In the genomic region with DNA sequence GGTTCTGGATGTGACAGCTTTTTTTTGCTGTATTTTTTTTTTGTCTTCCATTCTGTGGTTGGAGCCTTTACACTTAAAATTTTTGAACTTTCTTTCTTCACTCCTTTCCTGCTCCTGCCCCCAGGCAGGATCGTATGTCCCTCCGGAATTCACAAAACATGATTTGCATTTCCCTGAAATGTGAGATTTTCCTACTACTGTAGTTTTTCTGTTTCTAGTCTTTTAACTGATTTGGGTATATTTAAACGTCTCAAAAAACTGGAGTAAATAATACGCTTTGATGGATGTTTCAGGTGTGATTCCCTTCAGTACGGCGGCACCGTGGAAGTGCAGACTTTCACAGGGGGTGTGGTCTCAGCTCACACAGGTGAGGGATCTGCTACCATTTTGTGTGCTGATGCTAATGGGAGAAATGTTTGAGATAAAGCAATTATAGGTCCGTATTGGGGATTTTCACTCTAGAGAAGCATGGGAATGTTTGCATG, we compare ENCODE assay signal across 8 cellular contexts. TPM values are rescaled to one million over a fixed set of nuclear protein-coding genes. Genes with fewer than 3 reads are reported as not detected.
DNase-seq lines count a peak whose midpoint lies in the region; ATAC-seq, FAIRE-seq and TF ChIP-seq lines count a peak whose summit lies in the region.

No MANE protein-coding gene starts in this region.

- H3K9me3 Mint-ChIP-seq in activated T-cell treated with anti-CD3 and anti-CD28 coated beads, Interleukin-2, amount 50 U/mL, for 4 hours: no peaks in the 10 kb centered on the region
- no peaks in the 10 kb centered on the region for H3K9me3 Mint-ChIP-seq in astrocyte (ENCODE audit: unreplicated experiment)

- DNase-seq in activated T-cell treated with anti-CD3 and anti-CD28 coated beads, Interleukin-2, amount 50 U/mL, for 4 hours: no peak
- no peak for DNase-seq in activated T-cell treated with anti-CD3 and anti-CD28 coated beads for 4 hours
- DNase-seq in astrocyte (ENCODE audit: low read depth): no peak
- no peak for DNase-seq in HepG2 (ENCODE audit: low spot score)
- no peak for DNase-seq in thyroid gland
- no peak for DNase-seq in cerebellar nuclear complex (lab: John Stamatoyannopoulos, UW)
- DNase-seq in D341Med (ENCODE audit: low spot score): no peak

- peaks cover 27% of the 10 kb centered on the region for H3K4me1 Mint-ChIP-seq in activated T-cell treated with anti-CD3 and anti-CD28 coated beads, Interleukin-2, amount 50 U/mL, for 4 hours (ENCODE audit: low read depth)
- peaks cover 14% of the 10 kb centered on the region for H3K4me1 Mint-ChIP-seq in astrocyte (ENCODE audit: low read depth, unreplicated experiment)

- no peaks in the 10 kb centered on the region for H3K27me3 ChIP-seq in astrocyte (ENCODE audit: insufficient read depth, low read length)
- H3K27me3 ChIP-seq in HepG2 (ENCODE audit: control insufficient read depth in 1 of 2, insufficient read depth in 2 of 2, low read length in 2 of 2): no peaks in the 10 kb centered on the region
- H3K27me3 ChIP-seq in thyroid gland: no peaks in the 10 kb centered on the region

- TF ChIP-seq POLR2A in HepG2 (IDR thresholded peaks at IDR 0.05; ENCODE audit: insufficient read depth in 1 of 2, low read depth in 2 of 2, low read length in 2 of 2): no peak
- no peak for TF ChIP-seq POLR2A in thyroid gland (IDR thresholded peaks at IDR 0.05)

- POLR2A ChIA-PET in HepG2 (lab: Yijun Ruan, JAX): interaction anchor here (0.8 to 1.6 kb wide), 4 partner anchors 41 to 197 kb away, joined by 3 to 10 read pairs (median 5); a partner anchor contains a TSS

- no peak overlapping the region for H2AFZ ChIP-seq in astrocyte (ENCODE audit: low read depth, low read length)
- H2AFZ ChIP-seq in HepG2 (ENCODE audit: low read length): no peak overlapping the region

- intact Hi-C loops in HepG2 (cut with micrococcal nuclease; ENCODE audit: unreplicated experiment) (loop anchor here (5.0 to 10.0 kb wide), 3 partner anchors 48 to 225 kb away; a partner anchor contains a TSS), thyroid gland (cut with DNase I) (loop anchor here (5.0 kb wide), 2 partner anchors 37 to 117 kb away; no protein-coding TSS in a partner anchor)

- 17% methylated on average over 8 of the region's 8 CpGs for WGBS in HepG2 (ENCODE audit: low lambda C conversion rate)
- WGBS in thyroid gland, 2 donors: 45 to 56% methylated on average over 8 of the region's 8 CpGs

- H3K36me3 ChIP-seq in astrocyte (ENCODE audit: insufficient read depth, low read length): peaks cover 24% of the 10 kb centered on the region
- H3K36me3 ChIP-seq in HepG2 (replicated peaks in 1 of 2; ENCODE audit: control insufficient read depth in 1 of 2, insufficient read depth in 2 of 2, low read length in 2 of 2): peaks cover 15 to 44% of the 10 kb centered on the region in 2 experiments
- H3K36me3 ChIP-seq in thyroid gland: peaks cover 29 to 41% of the 10 kb centered on the region in 2 donors

- peak overlapping the region; percentile 93 for H3K4me3 Mint-ChIP-seq in activated T-cell treated with anti-CD3 and anti-CD28 coated beads, Interleukin-2, amount 50 U/mL, for 4 hours
- H3K4me3 Mint-ChIP-seq in astrocyte (ENCODE audit: unreplicated experiment): peak overlapping the region; percentile 98

- H3K9me3 ChIP-seq in astrocyte (ENCODE audit: insufficient read depth, low read depth, low read length) (no peaks in the 10 kb centered on the region), HepG2 (ENCODE audit: low read length) (no peaks in the 10 kb centered on the region), thyroid gland (no peaks in the 10 kb centered on the region)

- no peak for TF ChIP-seq RAD21 in HepG2 (CRISPR knock-in tag; IDR thresholded peaks at IDR 0.05)

- TF ChIP-seq CTCF in astrocyte (IDR thresholded peaks at IDR 0.05; ENCODE audit: insufficient read depth, low read depth, low read length) (no peak), HepG2 (CRISPR knock-in tag; IDR thresholded peaks at IDR 0.05) (no peak), thyroid gland (IDR thresholded peaks at IDR 0.05) (no peak)

- peak overlapping the region; percentile 99 for H3K27ac Mint-ChIP-seq in astrocyte (ENCODE audit: unreplicated experiment)

- TF ChIP-seq EP300 in HepG2 (IDR thresholded peaks at IDR 0.05; ENCODE audit: low read depth in 2 of 2, low read length in 2 of 2) (no peak), HepG2 (CRISPR knock-in tag; IDR thresholded peaks at IDR 0.05; ENCODE audit: borderline replicate concordance) (no peak)

- peak overlapping the region; percentile 94 for H3K4me2 ChIP-seq in astrocyte (ENCODE audit: low read length)
- peak overlapping the region; percentile 92 for H3K4me2 ChIP-seq in HepG2 (ENCODE audit: low read depth, low read length)

- in situ Hi-C loops in HepG2 (cut with HindIII; ENCODE audit: extremely low pct_ligation_motif_present, low pct_unique_long_range_greater_than_20kb): no loop called here

- H3K9ac ChIP-seq in astrocyte (ENCODE audit: low read length): peak overlapping the region; percentile 98
- peak overlapping the region; percentile 99 for H3K9ac ChIP-seq in HepG2 (ENCODE audit: insufficient read depth, low read depth, low read length)

- H3K4me3 ChIP-seq in astrocyte (ENCODE audit: insufficient read depth, low read depth, low read length): peak overlapping the region; percentile 78
- H3K4me3 ChIP-seq in HepG2 (replicated peaks in 1 of 3; ENCODE audit: insufficient read depth in 1 of 3, low read depth in 2 of 3, low read length in 3 of 3): peak overlapping the region; percentile 75 to 96 (median 93)
- peak overlapping the region in 1 of 3 donors; percentile 100 for H3K4me3 ChIP-seq in thyroid gland (replicated peaks in 1 of 3)

- H3K4me1 ChIP-seq in astrocyte (ENCODE audit: insufficient read depth, low read length) (peaks cover 16% of the 10 kb centered on the region), HepG2 (ENCODE audit: insufficient read depth, low read length) (peaks cover 24% of the 10 kb centered on the region), thyroid gland (peaks cover 14 to 20% of the 10 kb centered on the region in 2 donors)

- H3K79me2 ChIP-seq in astrocyte (ENCODE audit: insufficient read depth, low read length) (peaks cover 48% of the 10 kb centered on the region), HepG2 (ENCODE audit: insufficient read depth, low read length) (peaks cover 31% of the 10 kb centered on the region)

- ATAC-seq in activated T-cell treated with anti-CD3 and anti-CD28 coated beads, Interleukin-2, amount 50 U/mL, for 4 hours: no peak
- ATAC-seq in HepG2 (no peak), HG03565 (IDR thresholded peaks at IDR 0.05; ENCODE audit: unreplicated experiment) (no peak)

- CTCF ChIA-PET in HepG2 (lab: Yijun Ruan, JAX; ENCODE audit: low intra/inter-chr PET ratio, low total read pairs): no interaction called here

- BruUV-seq in HepG2 (replicated peaks; lab: Mats Ljungman, UMichigan): no TSS peak

- H3K27me3 Mint-ChIP-seq in activated T-cell treated with anti-CD3 and anti-CD28 coated beads, Interleukin-2, amount 50 U/mL, for 4 hours (ENCODE audit: low read depth): no peaks in the 10 kb centered on the region
- no peaks in the 10 kb centered on the region for H3K27me3 Mint-ChIP-seq in astrocyte (ENCODE audit: low read depth, unreplicated experiment)

- no peak for FAIRE-seq in astrocyte (lab: Jason Lieb, UNC)
- FAIRE-seq in HepG2 (lab: Jason Lieb, UNC): no peak

- H3K27ac ChIP-seq in astrocyte (ENCODE audit: low read depth, low read length): peak overlapping the region; percentile 99
- H3K27ac ChIP-seq in HepG2 (ENCODE audit: extremely low read length, insufficient read depth, low read length): peak overlapping the region; percentile 99
- H3K27ac ChIP-seq in thyroid gland: peak overlapping the region in 2 of 3 donors; percentile 99

- H4K20me1 ChIP-seq in astrocyte (ENCODE audit: insufficient read depth, low read length): peaks cover 37% of the 10 kb centered on the region
- peaks cover 16% of the 10 kb centered on the region; the same call in 1 of the 2 replicates for H4K20me1 ChIP-seq in HepG2 (ENCODE audit: insufficient read depth, low read length)

- peaks cover 18% of the 10 kb centered on the region for H3K36me3 Mint-ChIP-seq in activated T-cell treated with anti-CD3 and anti-CD28 coated beads, Interleukin-2, amount 50 U/mL, for 4 hours (ENCODE audit: insufficient read depth)
- peaks cover 5% of the 10 kb centered on the region for H3K36me3 Mint-ChIP-seq in astrocyte (ENCODE audit: low read depth, unreplicated experiment)

RNA-seq across cellular contexts. Expression of a gene that starts 0.7 kb away (rescaled TPM):
- 100 to 1,000 TPM in 1 of 3 donors, 10 to 100 TPM in 2; 86.3 to 100 (median 96.5) TPM for total RNA-seq in activated T-cell treated with anti-CD3 and anti-CD28 coated beads, Interleukin-2, amount 50 U/mL, for 4 hours
- total RNA-seq in astrocyte (48.2 and 50.4 TPM in 2 replicates), HepG2 (2016; rRNA removed; fragmentation: Illumina TruSeq; extraction: Trizol) (9.0 and 27.8 TPM in 2 replicates), thyroid gland (10 to 100 TPM; 32.9 to 57.7 (median 50.7) TPM)
- total RNA-seq in HepG2 (2016; cell fraction: cytosol; rRNA removed; fragmentation: Illumina TruSeq; extraction: Trizol; ENCODE audit: low read depth): 13.8 and 14.2 TPM in 2 replicates
- total RNA-seq in HepG2 (2016; cell fraction: insoluble cytoplasmic fraction; rRNA removed; fragmentation: Illumina TruSeq; extraction: Trizol): 9.7 and 19.4 TPM in 2 replicates
- total RNA-seq in HepG2 (2016; cell fraction: membrane; rRNA removed; fragmentation: Illumina TruSeq; extraction: Trizol): 6.2 and 6.3 TPM in 2 replicates
- total RNA-seq in HepG2 (2016; cell fraction: nucleus; rRNA removed; fragmentation: Illumina TruSeq; extraction: Trizol): 19.4 and 23.7 TPM in 2 replicates
- polyA plus RNA-seq in HepG2 (2011; rRNA removed): 4.9 TPM in 2 replicates
- polyA plus RNA-seq in HepG2 (2011; cell fraction: cytosol; rRNA removed): 0.72 and 0.78 TPM in 2 replicates
- polyA plus RNA-seq in HepG2 (2011; cell fraction: nucleus; rRNA removed): 29.7 and 43.5 TPM in 2 replicates
- 14.4 and 16.2 TPM in 2 replicates for polyA plus RNA-seq in HepG2 (2012)
- polyA plus RNA-seq in HepG2 (2016; cell fraction: cytosol; fragmentation: Illumina TruSeq; extraction: Trizol; ENCODE audit: low read depth): 0.08 and 0.18 TPM in 2 replicates
- polyA plus RNA-seq in HepG2 (2016; cell fraction: insoluble cytoplasmic fraction; fragmentation: Illumina TruSeq; extraction: Trizol; ENCODE audit: low read depth): 4.1 and 8.0 TPM in 2 replicates
- polyA plus RNA-seq in HepG2 (2016; cell fraction: membrane; fragmentation: Illumina TruSeq; extraction: Trizol; ENCODE audit: low read depth): 0.25 and 0.49 TPM in 2 replicates
- 43.3 and 55.9 TPM in 2 replicates for polyA plus RNA-seq in HepG2 (2016; cell fraction: nucleus; fragmentation: Illumina TruSeq; extraction: Trizol; ENCODE audit: insufficient read depth, low read depth)
- polyA minus RNA-seq in HepG2 (2011; rRNA and poly(A)+ RNA removed; ENCODE audit: low replicate concordance): 32.0 and 40.1 TPM in 2 replicates
- 12.0 and 13.6 TPM in 2 replicates for polyA minus RNA-seq in HepG2 (2011; cell fraction: cytosol; rRNA and poly(A)+ RNA removed)
- polyA minus RNA-seq in HepG2 (2011; cell fraction: nucleus; rRNA and poly(A)+ RNA removed): 24.1 and 38.5 TPM in 2 replicates

RNA-seq across cellular contexts. Expression of a gene that starts 41.4 kb away (rescaled TPM):
- 100 to 1,000 TPM; 132 to 158 (median 137) TPM for total RNA-seq in activated T-cell treated with anti-CD3 and anti-CD28 coated beads, Interleukin-2, amount 50 U/mL, for 4 hours
- total RNA-seq in astrocyte (69.3 and 75.0 TPM in 2 replicates), HepG2 (2016; rRNA removed; fragmentation: Illumina TruSeq; extraction: Trizol) (10.1 and 16.2 TPM in 2 replicates), thyroid gland (10 to 100 TPM; 35.6 to 56.8 (median 42.1) TPM)
- 22.4 and 23.4 TPM in 2 replicates for total RNA-seq in HepG2 (2016; cell fraction: cytosol; rRNA removed; fragmentation: Illumina TruSeq; extraction: Trizol; ENCODE audit: low read depth)
- 7.9 and 15.3 TPM in 2 replicates for total RNA-seq in HepG2 (2016; cell fraction: insoluble cytoplasmic fraction; rRNA removed; fragmentation: Illumina TruSeq; extraction: Trizol)
- 18.4 and 19.8 TPM in 2 replicates for total RNA-seq in HepG2 (2016; cell fraction: membrane; rRNA removed; fragmentation: Illumina TruSeq; extraction: Trizol)
- 21.9 and 27.5 TPM in 2 replicates for total RNA-seq in HepG2 (2016; cell fraction: nucleus; rRNA removed; fragmentation: Illumina TruSeq; extraction: Trizol)
- polyA plus RNA-seq in HepG2 (2011; rRNA removed): 13.7 and 14.8 TPM in 2 replicates
- 3.3 and 5.2 TPM in 2 replicates for polyA plus RNA-seq in HepG2 (2011; cell fraction: cytosol; rRNA removed)
- 105 and 114 TPM in 2 replicates for polyA plus RNA-seq in HepG2 (2011; cell fraction: nucleus; rRNA removed)
- polyA plus RNA-seq in HepG2 (2012): 26.9 and 27.9 TPM in 2 replicates
- 3.9 TPM in 2 replicates for polyA plus RNA-seq in HepG2 (2016; cell fraction: cytosol; fragmentation: Illumina TruSeq; extraction: Trizol; ENCODE audit: low read depth)
- polyA plus RNA-seq in HepG2 (2016; cell fraction: insoluble cytoplasmic fraction; fragmentation: Illumina TruSeq; extraction: Trizol; ENCODE audit: low read depth): 20.3 and 27.9 TPM in 2 replicates
- polyA plus RNA-seq in HepG2 (2016; cell fraction: membrane; fragmentation: Illumina TruSeq; extraction: Trizol; ENCODE audit: low read depth): 7.5 and 9.2 TPM in 2 replicates
- 74.8 and 79.3 TPM in 2 replicates for polyA plus RNA-seq in HepG2 (2016; cell fraction: nucleus; fragmentation: Illumina TruSeq; extraction: Trizol; ENCODE audit: insufficient read depth, low read depth)
- 18.8 and 22.6 TPM in 2 replicates for polyA minus RNA-seq in HepG2 (2011; rRNA and poly(A)+ RNA removed; ENCODE audit: low replicate concordance)
- 8.0 and 10.7 TPM in 2 replicates for polyA minus RNA-seq in HepG2 (2011; cell fraction: cytosol; rRNA and poly(A)+ RNA removed)
- 80.9 and 81.4 TPM in 2 replicates for polyA minus RNA-seq in HepG2 (2011; cell fraction: nucleus; rRNA and poly(A)+ RNA removed)

RNA-seq across cellular contexts. Expression of a gene that starts 48.6 kb away (rescaled TPM):
- 10 to 100 TPM; 31.1 to 34.5 (median 31.9) TPM for total RNA-seq in activated T-cell treated with anti-CD3 and anti-CD28 coated beads, Interleukin-2, amount 50 U/mL, for 4 hours
- total RNA-seq in astrocyte: 31.1 and 34.2 TPM in 2 replicates
- 33.9 and 37.4 TPM in 2 replicates for total RNA-seq in HepG2 (2016; rRNA removed; fragmentation: Illumina TruSeq; extraction: Trizol)
- 13.4 TPM in 2 replicates for total RNA-seq in HepG2 (2016; cell fraction: cytosol; rRNA removed; fragmentation: Illumina TruSeq; extraction: Trizol; ENCODE audit: low read depth)
- 32.9 and 41.4 TPM in 2 replicates for total RNA-seq in HepG2 (2016; cell fraction: insoluble cytoplasmic fraction; rRNA removed; fragmentation: Illumina TruSeq; extraction: Trizol)
- total RNA-seq in HepG2 (2016; cell fraction: membrane; rRNA removed; fragmentation: Illumina TruSeq; extraction: Trizol): 23.7 and 24.3 TPM in 2 replicates
- total RNA-seq in HepG2 (2016; cell fraction: nucleus; rRNA removed; fragmentation: Illumina TruSeq; extraction: Trizol): 39.5 and 43.1 TPM in 2 replicates
- 39.8 and 42.1 TPM in 2 replicates for polyA plus RNA-seq in HepG2 (2011; rRNA removed)
- 22.7 and 30.8 TPM in 2 replicates for polyA plus RNA-seq in HepG2 (2011; cell fraction: cytosol; rRNA removed)
- polyA plus RNA-seq in HepG2 (2011; cell fraction: nucleus; rRNA removed): 140 and 166 TPM in 2 replicates
- 21.4 and 22.8 TPM in 2 replicates for polyA plus RNA-seq in HepG2 (2012)
- 15.4 and 16.5 TPM in 2 replicates for polyA plus RNA-seq in HepG2 (2016; cell fraction: cytosol; fragmentation: Illumina TruSeq; extraction: Trizol; ENCODE audit: low read depth)
- polyA plus RNA-seq in HepG2 (2016; cell fraction: insoluble cytoplasmic fraction; fragmentation: Illumina TruSeq; extraction: Trizol; ENCODE audit: low read depth): 38.9 and 41.5 TPM in 2 replicates
- polyA plus RNA-seq in HepG2 (2016; cell fraction: membrane; fragmentation: Illumina TruSeq; extraction: Trizol; ENCODE audit: low read depth): 21.3 and 23.8 TPM in 2 replicates
- 142 and 147 TPM in 2 replicates for polyA plus RNA-seq in HepG2 (2016; cell fraction: nucleus; fragmentation: Illumina TruSeq; extraction: Trizol; ENCODE audit: insufficient read depth, low read depth)
- polyA minus RNA-seq in HepG2 (2011; rRNA and poly(A)+ RNA removed; ENCODE audit: low replicate concordance): 53.8 and 68.9 TPM in 2 replicates
- polyA minus RNA-seq in HepG2 (2011; cell fraction: cytosol; rRNA and poly(A)+ RNA removed): 9.0 and 12.9 TPM in 2 replicates
- polyA minus RNA-seq in HepG2 (2011; cell fraction: nucleus; rRNA and poly(A)+ RNA removed): 38.1 and 40.3 TPM in 2 replicates
- 10 to 100 TPM; 28.1 to 52.8 (median 42.3) TPM for total RNA-seq in thyroid gland

RNA-seq across cellular contexts. Expression of a gene that starts 48.9 kb away (rescaled TPM):
- 10 to 100 TPM; 65.1 to 85.3 (median 71.0) TPM for total RNA-seq in activated T-cell treated with anti-CD3 and anti-CD28 coated beads, Interleukin-2, amount 50 U/mL, for 4 hours
- total RNA-seq in astrocyte: 27.3 and 32.1 TPM in 2 replicates
- total RNA-seq in HepG2 (2016; rRNA removed; fragmentation: Illumina TruSeq; extraction: Trizol): 9.1 and 11.0 TPM in 2 replicates
- 8.4 TPM in 2 replicates for total RNA-seq in HepG2 (2016; cell fraction: cytosol; rRNA removed; fragmentation: Illumina TruSeq; extraction: Trizol; ENCODE audit: low read depth)
- 6.9 and 9.6 TPM in 2 replicates for total RNA-seq in HepG2 (2016; cell fraction: insoluble cytoplasmic fraction; rRNA removed; fragmentation: Illumina TruSeq; extraction: Trizol)
- total RNA-seq in HepG2 (2016; cell fraction: membrane; rRNA removed; fragmentation: Illumina TruSeq; extraction: Trizol): 15.8 and 18.7 TPM in 2 replicates
- 17.7 and 22.5 TPM in 2 replicates for total RNA-seq in HepG2 (2016; cell fraction: nucleus; rRNA removed; fragmentation: Illumina TruSeq; extraction: Trizol)
- polyA plus RNA-seq in HepG2 (2011; rRNA removed): 8.4 and 9.2 TPM in 2 replicates
- 3.3 and 4.5 TPM in 2 replicates for polyA plus RNA-seq in HepG2 (2011; cell fraction: cytosol; rRNA removed)
- 64.8 and 74.5 TPM in 2 replicates for polyA plus RNA-seq in HepG2 (2011; cell fraction: nucleus; rRNA removed)
- polyA plus RNA-seq in HepG2 (2012): 16.5 and 32.3 TPM in 2 replicates
- 27.2 and 27.7 TPM in 2 replicates for polyA plus RNA-seq in HepG2 (2016; cell fraction: cytosol; fragmentation: Illumina TruSeq; extraction: Trizol; ENCODE audit: low read depth)
- 18.2 and 24.7 TPM in 2 replicates for polyA plus RNA-seq in HepG2 (2016; cell fraction: insoluble cytoplasmic fraction; fragmentation: Illumina TruSeq; extraction: Trizol; ENCODE audit: low read depth)
- 38.9 and 40.6 TPM in 2 replicates for polyA plus RNA-seq in HepG2 (2016; cell fraction: membrane; fragmentation: Illumina TruSeq; extraction: Trizol; ENCODE audit: low read depth)
- 77.8 and 81.5 TPM in 2 replicates for polyA plus RNA-seq in HepG2 (2016; cell fraction: nucleus; fragmentation: Illumina TruSeq; extraction: Trizol; ENCODE audit: insufficient read depth, low read depth)
- 5.4 and 5.5 TPM in 2 replicates for polyA minus RNA-seq in HepG2 (2011; rRNA and poly(A)+ RNA removed; ENCODE audit: low replicate concordance)
- 7.9 and 8.3 TPM in 2 replicates for polyA minus RNA-seq in HepG2 (2011; cell fraction: cytosol; rRNA and poly(A)+ RNA removed)
- polyA minus RNA-seq in HepG2 (2011; cell fraction: nucleus; rRNA and poly(A)+ RNA removed): 8.9 and 10.8 TPM in 2 replicates
- 10 to 100 TPM; 26.5 to 44.7 (median 34.7) TPM for total RNA-seq in thyroid gland
